Comparison of ENCODE assay signal across 1 cellular context in the genomic region with DNA sequence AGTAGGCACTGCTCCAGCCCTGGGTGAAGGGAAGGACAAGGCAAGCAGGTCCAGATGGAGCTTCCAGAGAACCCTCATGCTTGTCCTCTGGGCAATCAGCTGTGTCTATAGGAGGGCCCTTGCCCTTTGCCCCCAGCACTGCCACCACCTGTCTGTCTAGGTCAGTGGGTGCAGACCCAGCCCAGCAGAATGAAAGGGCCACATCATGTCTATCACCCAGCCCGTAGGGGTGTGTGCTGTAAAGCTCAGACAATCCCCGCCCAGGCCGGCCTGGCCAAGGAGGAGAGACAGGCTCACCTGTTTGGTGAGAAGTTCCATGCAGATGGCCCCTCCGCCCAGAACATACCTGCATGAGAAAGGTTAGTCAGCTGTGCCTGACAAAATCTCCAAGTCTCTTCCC.
TF ChIP-seq lines count a peak whose summit lies in the region.

No MANE protein-coding gene starts in this region.

TF ChIP-seq in HepG2, 621 proteins besides CTCF, POLR2A, EP300 and RAD21:
- TF ChIP-seq, protein P1, sequence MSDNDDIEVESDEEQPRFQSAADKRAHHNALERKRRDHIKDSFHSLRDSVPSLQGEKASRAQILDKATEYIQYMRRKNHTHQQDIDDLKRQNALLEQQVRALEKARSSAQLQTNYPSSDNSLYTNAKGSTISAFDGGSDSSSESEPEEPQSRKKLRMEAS (IDR thresholded peaks at IDR 0.05) = no peak
- TF ChIP-seq, protein P2, sequence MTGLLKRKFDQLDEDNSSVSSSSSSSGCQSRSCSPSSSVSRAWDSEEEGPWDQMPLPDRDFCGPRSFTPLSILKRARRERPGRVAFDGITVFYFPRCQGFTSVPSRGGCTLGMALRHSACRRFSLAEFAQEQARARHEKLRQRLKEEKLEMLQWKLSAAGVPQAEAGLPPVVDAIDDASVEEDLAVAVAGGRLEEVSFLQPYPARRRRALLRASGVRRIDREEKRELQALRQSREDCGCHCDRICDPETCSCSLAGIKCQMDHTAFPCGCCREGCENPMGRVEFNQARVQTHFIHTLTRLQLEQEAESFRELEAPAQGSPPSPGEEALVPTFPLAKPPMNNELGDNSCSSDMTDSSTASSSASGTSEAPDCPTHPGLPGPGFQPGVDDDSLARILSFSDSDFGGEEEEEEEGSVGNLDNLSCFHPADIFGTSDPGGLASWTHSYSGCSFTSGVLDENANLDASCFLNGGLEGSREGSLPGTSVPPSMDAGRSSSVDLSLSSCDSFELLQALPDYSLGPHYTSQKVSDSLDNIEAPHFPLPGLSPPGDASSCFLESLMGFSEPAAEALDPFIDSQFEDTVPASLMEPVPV (CRISPR knock-in tag; IDR thresholded peaks at IDR 0.05) = no peak
- TF ChIP-seq MATR3 (CRISPR knock-in tag; IDR thresholded peaks at IDR 0.05) (no peak), AKAP8 (CRISPR knock-in tag; IDR thresholded peaks at IDR 0.05) (no peak), ZNF274 (CRISPR knock-in tag; IDR thresholded peaks at IDR 0.05) (no peak), ETV5 (CRISPR knock-in tag; IDR thresholded peaks at IDR 0.05; ENCODE audit: borderline replicate concordance) (no peak), ZNF792 (CRISPR knock-in tag; IDR thresholded peaks at IDR 0.05) (no peak), PRPF4 (IDR thresholded peaks at IDR 0.05; ENCODE audit: low read depth, low read length, poor library complexity, severe bottlenecking) (no peak), ZBTB7A (CRISPR knock-in tag; IDR thresholded peaks at IDR 0.05) (no peak), CEBPG (CRISPR knock-in tag; IDR thresholded peaks at IDR 0.05) (no peak), GABPB1 (CRISPR knock-in tag; IDR thresholded peaks at IDR 0.05) (no peak), CBX5 (CRISPR knock-in tag; IDR thresholded peaks at IDR 0.05; ENCODE audit: borderline replicate concordance) (no peak), SYNCRIP (IDR thresholded peaks at IDR 0.05; ENCODE audit: insufficient read depth, low read depth, low read length) (no peak), MIER3 (CRISPR knock-in tag; IDR thresholded peaks at IDR 0.05; ENCODE audit: borderline replicate concordance) (no peak), HNRNPH1 (optimal IDR thresholded peaks at IDR 0.05; ENCODE audit: low read depth, low read length) (no peak), SP140L (CRISPR knock-in tag; IDR thresholded peaks at IDR 0.05; ENCODE audit: borderline replicate concordance) (no peak)
- TF ChIP-seq, protein P3, sequence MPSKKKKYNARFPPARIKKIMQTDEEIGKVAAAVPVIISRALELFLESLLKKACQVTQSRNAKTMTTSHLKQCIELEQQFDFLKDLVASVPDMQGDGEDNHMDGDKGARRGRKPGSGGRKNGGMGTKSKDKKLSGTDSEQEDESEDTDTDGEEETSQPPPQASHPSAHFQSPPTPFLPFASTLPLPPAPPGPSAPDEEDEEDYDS (CRISPR knock-in tag; IDR thresholded peaks at IDR 0.05) = no peak
- TF ChIP-seq, protein P4, sequence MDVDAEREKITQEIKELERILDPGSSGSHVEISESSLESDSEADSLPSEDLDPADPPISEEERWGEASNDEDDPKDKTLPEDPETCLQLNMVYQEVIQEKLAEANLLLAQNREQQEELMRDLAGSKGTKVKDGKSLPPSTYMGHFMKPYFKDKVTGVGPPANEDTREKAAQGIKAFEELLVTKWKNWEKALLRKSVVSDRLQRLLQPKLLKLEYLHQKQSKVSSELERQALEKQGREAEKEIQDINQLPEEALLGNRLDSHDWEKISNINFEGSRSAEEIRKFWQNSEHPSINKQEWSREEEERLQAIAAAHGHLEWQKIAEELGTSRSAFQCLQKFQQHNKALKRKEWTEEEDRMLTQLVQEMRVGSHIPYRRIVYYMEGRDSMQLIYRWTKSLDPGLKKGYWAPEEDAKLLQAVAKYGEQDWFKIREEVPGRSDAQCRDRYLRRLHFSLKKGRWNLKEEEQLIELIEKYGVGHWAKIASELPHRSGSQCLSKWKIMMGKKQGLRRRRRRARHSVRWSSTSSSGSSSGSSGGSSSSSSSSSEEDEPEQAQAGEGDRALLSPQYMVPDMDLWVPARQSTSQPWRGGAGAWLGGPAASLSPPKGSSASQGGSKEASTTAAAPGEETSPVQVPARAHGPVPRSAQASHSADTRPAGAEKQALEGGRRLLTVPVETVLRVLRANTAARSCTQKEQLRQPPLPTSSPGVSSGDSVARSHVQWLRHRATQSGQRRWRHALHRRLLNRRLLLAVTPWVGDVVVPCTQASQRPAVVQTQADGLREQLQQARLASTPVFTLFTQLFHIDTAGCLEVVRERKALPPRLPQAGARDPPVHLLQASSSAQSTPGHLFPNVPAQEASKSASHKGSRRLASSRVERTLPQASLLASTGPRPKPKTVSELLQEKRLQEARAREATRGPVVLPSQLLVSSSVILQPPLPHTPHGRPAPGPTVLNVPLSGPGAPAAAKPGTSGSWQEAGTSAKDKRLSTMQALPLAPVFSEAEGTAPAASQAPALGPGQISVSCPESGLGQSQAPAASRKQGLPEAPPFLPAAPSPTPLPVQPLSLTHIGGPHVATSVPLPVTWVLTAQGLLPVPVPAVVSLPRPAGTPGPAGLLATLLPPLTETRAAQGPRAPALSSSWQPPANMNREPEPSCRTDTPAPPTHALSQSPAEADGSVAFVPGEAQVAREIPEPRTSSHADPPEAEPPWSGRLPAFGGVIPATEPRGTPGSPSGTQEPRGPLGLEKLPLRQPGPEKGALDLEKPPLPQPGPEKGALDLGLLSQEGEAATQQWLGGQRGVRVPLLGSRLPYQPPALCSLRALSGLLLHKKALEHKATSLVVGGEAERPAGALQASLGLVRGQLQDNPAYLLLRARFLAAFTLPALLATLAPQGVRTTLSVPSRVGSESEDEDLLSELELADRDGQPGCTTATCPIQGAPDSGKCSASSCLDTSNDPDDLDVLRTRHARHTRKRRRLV (CRISPR knock-in tag; IDR thresholded peaks at IDR 0.05) = no peak
- TF ChIP-seq, protein P5, sequence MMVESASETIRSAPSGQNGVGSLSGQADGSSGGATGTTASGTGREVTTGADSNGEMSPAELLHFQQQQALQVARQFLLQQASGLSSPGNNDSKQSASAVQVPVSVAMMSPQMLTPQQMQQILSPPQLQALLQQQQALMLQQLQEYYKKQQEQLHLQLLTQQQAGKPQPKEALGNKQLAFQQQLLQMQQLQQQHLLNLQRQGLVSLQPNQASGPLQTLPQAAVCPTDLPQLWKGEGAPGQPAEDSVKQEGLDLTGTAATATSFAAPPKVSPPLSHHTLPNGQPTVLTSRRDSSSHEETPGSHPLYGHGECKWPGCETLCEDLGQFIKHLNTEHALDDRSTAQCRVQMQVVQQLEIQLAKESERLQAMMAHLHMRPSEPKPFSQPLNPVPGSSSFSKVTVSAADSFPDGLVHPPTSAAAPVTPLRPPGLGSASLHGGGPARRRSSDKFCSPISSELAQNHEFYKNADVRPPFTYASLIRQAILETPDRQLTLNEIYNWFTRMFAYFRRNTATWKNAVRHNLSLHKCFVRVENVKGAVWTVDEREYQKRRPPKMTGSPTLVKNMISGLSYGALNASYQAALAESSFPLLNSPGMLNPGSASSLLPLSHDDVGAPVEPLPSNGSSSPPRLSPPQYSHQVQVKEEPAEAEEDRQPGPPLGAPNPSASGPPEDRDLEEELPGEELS (CRISPR knock-in tag; IDR thresholded peaks at IDR 0.05) = no peak
